ENCODE assay signal across 10 cellular contexts in genomic region chr3:28989646-28990089, GRCh38.
DNase-seq lines count a peak whose midpoint lies in the region; ATAC-seq and TF ChIP-seq lines count a peak whose summit lies in the region.
"Had no signal": no experiment of that assay in that cellular context is flagged by ENCODE, and none has a peak within 500 bp of the region (broad histone marks: within the 10 kb centered on the region; RNA-seq: fewer than 3 reads in every experiment).

No MANE protein-coding gene starts in this region.

- no peaks in the 10 kb centered on the region for H4K20me1 ChIP-seq in PC-3 (ENCODE audit: low read length)

- H3K4me1 ChIP-seq in PC-3 (ENCODE audit: insufficient read depth, low read length) (no peaks in the 10 kb centered on the region), tibial artery (no peaks in the 10 kb centered on the region), aorta (ENCODE audit: control insufficient read depth in 1 of 2, insufficient read depth in 2 of 2, low read length in 2 of 2) (no peaks in the 10 kb centered on the region)
- H3K4me1 ChIP-seq: BE2C, SJSA1 had no signal

- TF ChIP-seq CTCF in CD14-positive monocyte (IDR thresholded peaks at IDR 0.05) (no peak), PC-3 (conservative IDR thresholded peaks at IDR 0.05; ENCODE audit: low read depth, low read length) (no peak), tibial artery (IDR thresholded peaks at IDR 0.05) (no peak)

- no peak overlapping the region for H3K4me3 Mint-ChIP-seq in CD14-positive monocyte

- no peak overlapping the region for H3K4me2 ChIP-seq in PC-3 (ENCODE audit: low read length)

- H3K27me3 Mint-ChIP-seq in CD14-positive monocyte (ENCODE audit: low read depth in 3 of 3): no peaks in the 10 kb centered on the region

- no peaks in the 10 kb centered on the region for H3K36me3 Mint-ChIP-seq in CD14-positive monocyte

- H3K27ac ChIP-seq in PC-3 (ENCODE audit: low read length): no peak overlapping the region
- no peak overlapping the region for H3K27ac ChIP-seq in tibial artery
- H3K27ac ChIP-seq in aorta (ENCODE audit: low read depth in 1 of 2, low read length in 2 of 2): no peak overlapping the region
- H3K27ac ChIP-seq: SJSA1 had no signal

- intact Hi-C loops in CD14-positive monocyte (cut with micrococcal nuclease) (no loop called here), PC-3 (cut with micrococcal nuclease) (no loop called here), tibial artery (cut with DNase I; ENCODE audit: low total_unique reads) (no loop called here), aorta (cut with DNase I) (no loop called here)

- WGBS in aorta, 2 donors: 63 to 66% methylated on average over 2 of the region's 2 CpGs

- no peaks in the 10 kb centered on the region for H3K79me2 ChIP-seq in PC-3 (ENCODE audit: low read length)

- H3K27me3 ChIP-seq in PC-3 (ENCODE audit: low read length): no peaks in the 10 kb centered on the region
- H3K27me3 ChIP-seq in tibial artery: no peaks in the 10 kb centered on the region
- no peaks in the 10 kb centered on the region for H3K27me3 ChIP-seq in aorta (ENCODE audit: control insufficient read depth in 1 of 2, insufficient read depth in 2 of 2, low read length in 1 of 2)
- H3K27me3 ChIP-seq: BE2C, SJSA1 had no signal

- H3K9ac ChIP-seq in PC-3 (ENCODE audit: low read length): no peak overlapping the region

- CTCF ChIA-PET in PC-3 (lab: Charles Lee): no interaction called here

- H3K9me3 ChIP-seq in PC-3 (ENCODE audit: low read length) (no peaks in the 10 kb centered on the region), tibial artery (no peaks in the 10 kb centered on the region), aorta (ENCODE audit: control insufficient read depth, low read length) (no peaks in the 10 kb centered on the region)
- H3K9me3 ChIP-seq: BE2C, SJSA1 had no signal

- POLR2A ChIA-PET in PC-3 (lab: Charles Lee; ENCODE audit: unreplicated experiment): interaction anchor here (0.6 kb wide), 1 partner anchor 138 kb away, joined by 3 read pairs; no protein-coding TSS in a partner anchor

- H3K4me1 Mint-ChIP-seq in CD14-positive monocyte: peaks cover 17% of the 10 kb centered on the region

- H3K4me3 ChIP-seq in PC-3 (ENCODE audit: low read length): no peak overlapping the region
- H3K4me3 ChIP-seq in tibial artery: no peak overlapping the region
- no peak overlapping the region for H3K4me3 ChIP-seq in aorta (ENCODE audit: low read length in 2 of 2)
- H3K4me3 ChIP-seq: SJSA1 had no signal

- DNase-seq in CD14-positive monocyte (ENCODE audit: low spot score) (no peak), PC-3 (peak; percentile 22), mucosa of gallbladder (ENCODE audit: low spot score) (no peak), tibial artery (no peak), aorta (no peak), HPDE6-E6E7 (ENCODE audit: extremely low spot score) (no peak)
- DNase-seq: BE2C had no signal

- no peaks in the 10 kb centered on the region for H3F3A ChIP-seq in PC-3 (ENCODE audit: low read length, unreplicated experiment)

- no TSS peak for BruUV-seq in PC-3 (replicated peaks; lab: Mats Ljungman, UMichigan)

- ATAC-seq in GM19328 (IDR thresholded peaks at IDR 0.05; ENCODE audit: unreplicated experiment) (peak; percentile 86), HG02973 (IDR thresholded peaks at IDR 0.05; ENCODE audit: unreplicated experiment) (peak; percentile 95), PC-3 (peak; percentile 77), aorta (ENCODE audit: low FRiP score) (no peak)

- H3K27ac Mint-ChIP-seq in CD14-positive monocyte: peak overlapping the region in 5 of 7 donors; percentile 23 to 70 (median 35)

- H2AFZ ChIP-seq in PC-3 (ENCODE audit: low read length): no peak overlapping the region

- H3K9me3 Mint-ChIP-seq in CD14-positive monocyte: peaks cover 0 to 5% (median 1%) of the 10 kb centered on the region in 7 donors

- no peaks in the 10 kb centered on the region for H3K9me2 ChIP-seq in PC-3 (replicated peaks; ENCODE audit: low read length)

- H3K36me3 ChIP-seq in PC-3 (ENCODE audit: low read depth, low read length) (no peaks in the 10 kb centered on the region), tibial artery (no peaks in the 10 kb centered on the region), aorta (ENCODE audit: control insufficient read depth in 1 of 2, insufficient read depth in 2 of 2, low read length in 1 of 2) (no peaks in the 10 kb centered on the region)
- H3K36me3 ChIP-seq: BE2C, SJSA1 had no signal
